32 cellular contexts compared by ENCODE assay signal in genomic region chr13:95605426-95606125, GRCh38. TPM values are rescaled to one million over a fixed set of nuclear protein-coding genes. Genes with fewer than 3 reads are reported as not detected.
DNase-seq lines count a peak whose midpoint lies in the region; ATAC-seq, FAIRE-seq and TF ChIP-seq lines count a peak whose summit lies in the region.
"Had no signal": no experiment of that assay in that cellular context is flagged by ENCODE, and none has a peak within 500 bp of the region (broad histone marks: within the 10 kb centered on the region; RNA-seq: fewer than 3 reads in every experiment).

No MANE protein-coding gene starts in this region.

- FAIRE-seq in kidney (lab: Jason Lieb, UNC), result peak; percentile 27
- FAIRE-seq: A204.1, GM12878 had no signal

- DNase-seq in M059J (ENCODE audit: low read depth) (peak; percentile 50), kidney (no peak), renal cortical epithelial cell (ENCODE audit: low read depth) (peak; percentile 99), GM20000 (ENCODE audit: low spot score) (no peak)
- DNase-seq: C1 segment of cervical spinal cord; CD4-positive, alpha-beta memory T cell; COR-L47; DMS 273 treated with DMSO at 0.1 percent for 48 hours; DMS79; EL; GDM1; Karpas-422; MV-4-11; NCI-H1105; NCI-H1436 treated with DMSO at 0.1 percent for 48 hours; NCI-H187 treated with DMSO at 0.1 percent for 48 hours; NCI-H446 treated with DMSO at 0.1 percent for 48 hours; NCI-H526; NCI-H82; NK-92 treated with Interleukin-12 subunit alpha and Interleukin-12 subunit beta, amount 100 ng/mL, for 24 hours; PC-3; Right ventricle myocardium superior; RPMI8226 had no signal

- H3K27me3 ChIP-seq in ACC112 (ENCODE audit: insufficient read depth, low read length), result no peaks in the 10 kb centered on the region

- H3K4me1 ChIP-seq in ACC112 (ENCODE audit: control insufficient read depth, insufficient read depth, low read length, unreplicated experiment) (peaks cover 45% of the 10 kb centered on the region), kidney (ENCODE audit: control insufficient read depth in 1 of 2, insufficient read depth in 1 of 2, low read depth in 1 of 2, low read length in 2 of 2) (peaks cover 18 to 52% of the 10 kb centered on the region in 2 donors)

- H3K27ac ChIP-seq in ACC112 (ENCODE audit: low read depth, low read length) (peak overlapping the region; percentile 92; the same call in 1 of the 2 replicates), kidney (ENCODE audit: low read depth in 2 of 2, low read length in 2 of 2) (peak overlapping the region; percentile 60 to 76)
- H3K27ac ChIP-seq: HL-60 had no signal

- intact Hi-C loops in kidney (cut with DNase I), result no loop called here

- H2AFZ ChIP-seq in ACC112 (ENCODE audit: low read length, unreplicated experiment), result no peak overlapping the region

- peaks cover 10% of the 10 kb centered on the region for H3K36me3 ChIP-seq in ACC112 (ENCODE audit: insufficient read depth, low read length)
- peaks cover 0 to 10% of the 10 kb centered on the region in 2 donors for H3K36me3 ChIP-seq in kidney (ENCODE audit: control insufficient read depth in 1 of 2, insufficient read depth in 2 of 2, low read length in 2 of 2)

- no peak for ATAC-seq in GM19467 (IDR thresholded peaks at IDR 0.05; ENCODE audit: unreplicated experiment)
- ATAC-seq in HG02852 (IDR thresholded peaks at IDR 0.05; ENCODE audit: unreplicated experiment), result no peak
- ATAC-seq: GM12878, HCT116, PC-3 had no signal

- H3K9me3 ChIP-seq in kidney (ENCODE audit: control insufficient read depth in 1 of 2, low read length in 2 of 2), result no peaks in the 10 kb centered on the region

- TF ChIP-seq CTCF in kidney (IDR thresholded peaks at IDR 0.05; ENCODE audit: borderline replicate concordance, extremely low read depth, insufficient read depth) (no peak), GM20000 (IDR thresholded peaks at IDR 0.05; ENCODE audit: extremely low read depth, missing control alignments) (no peak)

- no peaks in the 10 kb centered on the region for H3K79me2 ChIP-seq in ACC112 (ENCODE audit: control insufficient read depth, insufficient read depth, low read length, unreplicated experiment)

- no peak overlapping the region for H3K9ac ChIP-seq in kidney (ENCODE audit: low read length in 2 of 2)

- H3K4me3 ChIP-seq in ACC112 (ENCODE audit: low read depth, low read length), result no peak overlapping the region
- H3K4me3 ChIP-seq in kidney (ENCODE audit: low read length in 2 of 2), result no peak overlapping the region
- H3K4me3 ChIP-seq: GM12878 had no signal

RNA-seq across cellular contexts. Expression of gene DZIP1, which starts 38.9 kb away (rescaled TPM):
- 17.0 and 24.3 TPM in 2 replicates for total RNA-seq in M059J (2014; rRNA removed; shearing (Covaris generic))
- total RNA-seq in kidney, result 41.4 TPM
- 26.7 TPM for polyA plus RNA-seq in kidney (ENCODE audit: insufficient read depth, low read depth, low replicate concordance)
- total RNA-seq in renal cortical epithelial cell, result 17.4 and 74.6 TPM in 2 replicates
- total RNA-seq: CD4-positive, alpha-beta memory T cell had no signal
- polyA plus RNA-seq: CD4-positive, alpha-beta memory T cell had no signal

RNA-seq across cellular contexts. Expression of gene CLDN10, which starts 53.1 kb away (rescaled TPM):
- 0.25 and 0.39 TPM in 2 replicates for total RNA-seq in M059J (2014; rRNA removed; shearing (Covaris generic))
- total RNA-seq in kidney (144 TPM), renal cortical epithelial cell (3.1 and 44.0 TPM in 2 replicates)
- 174 TPM for polyA plus RNA-seq in kidney (ENCODE audit: insufficient read depth, low read depth, low replicate concordance)
- total RNA-seq: CD4-positive, alpha-beta memory T cell; GM12878; H4; PC-3; Right ventricle myocardium superior; SK-MEL-5 had no signal
- polyA plus RNA-seq: CD4-positive, alpha-beta memory T cell; GM12878 had no signal

Comparison
In these comparisons a context has a peak if more than half of its experiments do, and no peak if none do; other contexts are left out.
1. DNase-seq: peak in M059J (single experiment) and renal cortical epithelial cell (single experiment); none in kidney (single experiment) and GM20000 (single experiment).